ENCODE assay signal across 24 cellular contexts in genomic region chr22:47534150-47535133, GRCh38.
DNase-seq lines count a peak whose midpoint lies in the region; ATAC-seq, FAIRE-seq and TF ChIP-seq lines count a peak whose summit lies in the region.
"Had no signal": no experiment of that assay in that cellular context is flagged by ENCODE, and none has a peak within 500 bp of the region (broad histone marks: within the 10 kb centered on the region; RNA-seq: fewer than 3 reads in every experiment).

No MANE protein-coding gene starts in this region.

- H4K20me1 ChIP-seq in smooth muscle cell (ENCODE audit: low read depth) = no peaks in the 10 kb centered on the region
- H4K20me1 ChIP-seq in osteoblast (ENCODE audit: insufficient read depth, low read length) = no peaks in the 10 kb centered on the region

- H3K9ac ChIP-seq in smooth muscle cell (ENCODE audit: low read depth) = no peak overlapping the region

- H3K79me2 ChIP-seq in smooth muscle cell (ENCODE audit: low read depth) (no peaks in the 10 kb centered on the region), osteoblast (ENCODE audit: insufficient read depth, low read length) (no peaks in the 10 kb centered on the region)

- DNase-seq in left ventricle myocardium superior (no peak), left ventricle myocardium inferior (no peak), esophagus squamous epithelium (lab: John Stamatoyannopoulos, UW) (no peak), posterior vena cava (ENCODE audit: low spot score) (peak; percentile 56), thyroid gland (peak; percentile 51 to 52), smooth muscle cell (lab: John Stamatoyannopoulos, UW; ENCODE audit: unreplicated experiment) (no peak), small intestine (no peak), osteoblast (ENCODE audit: insufficient read length, low spot score, missing footprints) (no peak)
- DNase-seq: activated CD4-positive, alpha-beta T cell treated with anti-CD3 and anti-CD28 coated beads for 36 hours; activated gamma-delta T cell; activated naive CD8-positive, alpha-beta T cell treated with anti-CD3 and anti-CD28 coated beads, Interleukin-2, amount 10 ng/mL, durations not matched to agents 7 days and 5 days; activated T-cell treated with anti-CD3 and anti-CD28 coated beads, Interleukin-2, amount 50 U/mL, for 1 hour; MG63; NCI-H1417; NCI-H446 treated with DMSO at 0.1 percent for 48 hours; OCI-M1; upper lobe of left lung had no signal

- H3K4me1 ChIP-seq in left ventricle myocardium inferior = peaks cover 6% of the 10 kb centered on the region
- H3K4me1 ChIP-seq in esophagus squamous epithelium = peaks cover 0 to 17% (median 6%) of the 10 kb centered on the region in 3 donors
- peaks cover 10% of the 10 kb centered on the region in 2 donors for H3K4me1 ChIP-seq in thyroid gland
- H3K4me1 ChIP-seq in smooth muscle cell (ENCODE audit: low read depth) = no peaks in the 10 kb centered on the region
- H3K4me1 ChIP-seq in small intestine (ENCODE audit: control insufficient read depth in 2 of 2, insufficient read depth in 1 of 2, low read depth in 1 of 2, low read length in 1 of 2) = no peaks in the 10 kb centered on the region
- H3K4me1 ChIP-seq in osteoblast (ENCODE audit: insufficient read depth, low read length) = no peaks in the 10 kb centered on the region
- H3K4me1 ChIP-seq: ascending aorta, HAP-1 had no signal

- no peak for FAIRE-seq in small intestine (lab: Jason Lieb, UNC)
- FAIRE-seq: G401.6, GM19239, K562 had no signal

- intact Hi-C loops in left ventricle myocardium superior (cut with micrococcal nuclease) (no loop called here), left ventricle myocardium inferior (cut with micrococcal nuclease) (no loop called here), esophagus squamous epithelium (cut with DNase I) (no loop called here), posterior vena cava (cut with DNase I) (no loop called here), thyroid gland (cut with DNase I) (no loop called here)

- H3K4me3 ChIP-seq in left ventricle myocardium inferior (no peak overlapping the region), esophagus squamous epithelium (no peak overlapping the region), thyroid gland (replicated peaks in 1 of 3) (no peak overlapping the region), smooth muscle cell (no peak overlapping the region), small intestine (ENCODE audit: low read depth in 1 of 2, low read length in 2 of 2) (no peak overlapping the region), osteoblast (ENCODE audit: insufficient read depth, low read length) (no peak overlapping the region)
- H3K4me3 ChIP-seq: ascending aorta, cardiac muscle cell, HAP-1, K562, MG63, mucosa of descending colon, upper lobe of left lung had no signal

- H3F3A ChIP-seq in smooth muscle cell (ENCODE audit: low read depth) = no peaks in the 10 kb centered on the region

- H3K36me3 ChIP-seq in left ventricle myocardium inferior = no peaks in the 10 kb centered on the region
- no peaks in the 10 kb centered on the region for H3K36me3 ChIP-seq in esophagus squamous epithelium
- H3K36me3 ChIP-seq in thyroid gland = no peaks in the 10 kb centered on the region
- no peaks in the 10 kb centered on the region for H3K36me3 ChIP-seq in smooth muscle cell (ENCODE audit: low read depth)
- H3K36me3 ChIP-seq in small intestine (ENCODE audit: control insufficient read depth in 2 of 2, insufficient read depth in 2 of 2, low read length in 2 of 2) = no peaks in the 10 kb centered on the region
- H3K36me3 ChIP-seq in osteoblast (ENCODE audit: insufficient read depth, low read length) = no peaks in the 10 kb centered on the region
- H3K36me3 ChIP-seq: ascending aorta, cardiac muscle cell, HAP-1, MG63, upper lobe of left lung had no signal

- H3K27me3 ChIP-seq in left ventricle myocardium inferior (ENCODE audit: low read depth) (peaks cover 45% of the 10 kb centered on the region), esophagus squamous epithelium (no peaks in the 10 kb centered on the region), thyroid gland (no peaks in the 10 kb centered on the region), smooth muscle cell (ENCODE audit: low read depth) (no peaks in the 10 kb centered on the region), small intestine (ENCODE audit: control insufficient read depth in 2 of 2, insufficient read depth in 2 of 2, low read length in 2 of 2) (no peaks in the 10 kb centered on the region), osteoblast (ENCODE audit: insufficient read depth, low read length) (no peaks in the 10 kb centered on the region)
- H3K27me3 ChIP-seq: ascending aorta, cardiac muscle cell, MG63, upper lobe of left lung had no signal

- H3K4me2 ChIP-seq in smooth muscle cell = no peak overlapping the region
- H3K4me2 ChIP-seq in osteoblast (ENCODE audit: insufficient read depth, low read length) = no peak overlapping the region

- H2AFZ ChIP-seq in smooth muscle cell (ENCODE audit: low read depth) (no peak overlapping the region), osteoblast (ENCODE audit: low read length) (no peak overlapping the region)

- TF ChIP-seq CTCF in left ventricle myocardium inferior (IDR thresholded peaks at IDR 0.05; ENCODE audit: borderline replicate concordance) = no peak
- TF ChIP-seq CTCF in esophagus squamous epithelium (IDR thresholded peaks at IDR 0.05) = no peak
- no peak for TF ChIP-seq CTCF in thyroid gland (IDR thresholded peaks at IDR 0.05)
- TF ChIP-seq CTCF in smooth muscle cell (IDR thresholded peaks at IDR 0.05; ENCODE audit: borderline replicate concordance, insufficient read depth, poor library complexity, severe bottlenecking) = no peak
- TF ChIP-seq CTCF in osteoblast (IDR thresholded peaks at IDR 0.05; ENCODE audit: extremely low read depth, low read depth, low read length) = no peak

- whole genome bisulfite sequencing in esophagus squamous epithelium, 2 donors = 24 to 33% methylated on average over 4 to 5 of the region's 15 CpGs
- WGBS in thyroid gland, 2 donors = 34 to 61% methylated on average over 8 to 15 of the region's 15 CpGs
- 76% methylated on average over 15 of the region's 15 CpGs for WGBS in smooth muscle cell (ENCODE audit: low lambda C conversion rate)
- 62 to 72% (median 71%) methylated on average over 15 of the region's 15 CpGs for WGBS in small intestine, 3 donors

- no peak for TF ChIP-seq POLR2A in esophagus squamous epithelium (IDR thresholded peaks at IDR 0.05)
- no peak for TF ChIP-seq POLR2A in thyroid gland (IDR thresholded peaks at IDR 0.05)

- ATAC-seq in left ventricle myocardium superior = peak; percentile 73
- ATAC-seq: activated CD4-positive, alpha-beta T cell treated with anti-CD3 and anti-CD28 coated beads for 36 hours; K562; mucosa of descending colon had no signal

- H3K9me3 ChIP-seq in left ventricle myocardium inferior (replicated peaks) (peaks cover 16% of the 10 kb centered on the region), esophagus squamous epithelium (no peaks in the 10 kb centered on the region), thyroid gland (no peaks in the 10 kb centered on the region), smooth muscle cell (replicated peaks; ENCODE audit: low read depth) (peaks cover 7% of the 10 kb centered on the region), small intestine (ENCODE audit: control insufficient read depth, low read depth) (no peaks in the 10 kb centered on the region), osteoblast (ENCODE audit: low read depth, low read length) (peaks cover 3% of the 10 kb centered on the region)
- H3K9me3 ChIP-seq: ascending aorta, HAP-1, MG63, mucosa of descending colon, upper lobe of left lung had no signal

- H3K27ac ChIP-seq in left ventricle myocardium inferior (replicated peaks) (no peak overlapping the region), esophagus squamous epithelium (peak overlapping the region in 3 of 4 donors; percentile 39 to 46 (median 42)), thyroid gland (peak overlapping the region in 2 of 3 donors; percentile 27 to 88), smooth muscle cell (ENCODE audit: low read depth) (no peak overlapping the region), small intestine (ENCODE audit: low read depth in 1 of 2, low read length in 1 of 2) (no peak overlapping the region), osteoblast (ENCODE audit: low read depth, low read length) (no peak overlapping the region)
- H3K27ac ChIP-seq: ascending aorta, cardiac muscle cell had no signal

Comparison
In these comparisons a context has a peak if more than half of its experiments do, and no peak if none do; other contexts are left out.
1. DNase-seq: peak in posterior vena cava (single experiment) and thyroid gland (2 of 2); none in left ventricle myocardium superior (single experiment), left ventricle myocardium inferior (single experiment), esophagus squamous epithelium (single experiment), smooth muscle cell (single experiment), small intestine (single experiment) and osteoblast (single experiment).
2. H3K27ac ChIP-seq: peak in esophagus squamous epithelium (3 of 4) and thyroid gland (2 of 3); none in left ventricle myocardium inferior (single experiment), smooth muscle cell (single experiment), small intestine (0 of 2) and osteoblast (single experiment).